8 cellular contexts compared by ENCODE assay signal in genomic region chr6:125099211-125100017, GRCh38. TPM values are rescaled to one million over a fixed set of nuclear protein-coding genes. Genes with fewer than 3 reads are reported as not detected.
DNase-seq lines count a peak whose midpoint lies in the region; ATAC-seq and TF ChIP-seq lines count a peak whose summit lies in the region.

No MANE protein-coding gene starts in this region.

- no peak for TF ChIP-seq POLR2A in gastroesophageal sphincter (IDR thresholded peaks at IDR 0.05)

- peak overlapping the region in 3 of 4 donors; percentile 12 to 69 (median 45) for H3K27ac ChIP-seq in gastroesophageal sphincter
- H3K27ac ChIP-seq in neural cell (ENCODE audit: low read length), result no peak overlapping the region
- no peak overlapping the region for H3K27ac ChIP-seq in urinary bladder (ENCODE audit: low read depth)

- no peak for TF ChIP-seq EP300 in gastroesophageal sphincter (IDR thresholded peaks at IDR 0.05)
- no peak for TF ChIP-seq EP300 in neural cell (conservative IDR thresholded peaks at IDR 0.05; ENCODE audit: poor library complexity, severe bottlenecking)

- 2 to 11% methylated on average over 4 to 9 of the region's 48 CpGs for WGBS in gastroesophageal sphincter (ENCODE audit: low coverage in 1 of 2), 2 donors
- WGBS in urinary bladder, result 2% methylated on average over 48 of the region's 48 CpGs

- H3K4me1 ChIP-seq in gastroesophageal sphincter (peaks cover 0 to 39% (median 3%) of the 10 kb centered on the region in 3 donors), urinary bladder (ENCODE audit: insufficient read depth) (no peaks in the 10 kb centered on the region)

- TF ChIP-seq RAD21 in neural cell (conservative IDR thresholded peaks at IDR 0.05), result no peak

- H3K9me3 Mint-ChIP-seq in activated naive CD4-positive, alpha-beta T cell treated with anti-CD3 and anti-CD28 coated beads for 36 hours, result no peaks in the 10 kb centered on the region

- no peak overlapping the region for H3K4me2 ChIP-seq in neural cell (ENCODE audit: low read length)

- intact Hi-C loops in activated naive CD4-positive, alpha-beta T cell treated with anti-CD3 and anti-CD28 coated beads for 36 hours (cut with micrococcal nuclease), result no loop called here

- H4K20me1 ChIP-seq in neural cell (ENCODE audit: insufficient read depth), result no peaks in the 10 kb centered on the region

- no peaks in the 10 kb centered on the region for H3K36me3 Mint-ChIP-seq in activated naive CD4-positive, alpha-beta T cell treated with anti-CD3 and anti-CD28 coated beads for 36 hours (ENCODE audit: low read depth)

- H3K36me3 ChIP-seq in gastroesophageal sphincter (no peaks in the 10 kb centered on the region), neural cell (ENCODE audit: insufficient read depth, low read length) (no peaks in the 10 kb centered on the region), urinary bladder (ENCODE audit: insufficient read depth) (no peaks in the 10 kb centered on the region)

- TF ChIP-seq CTCF in GM10248 (IDR thresholded peaks at IDR 0.05; ENCODE audit: control extremely low read depth, extremely low read depth, low read depth, missing control alignments) (no peak), gastroesophageal sphincter (IDR thresholded peaks at IDR 0.05) (peak in 1 of 4 experiments; percentile 35), neural cell (IDR thresholded peaks at IDR 0.05; ENCODE audit: poor library complexity, severe bottlenecking) (no peak)

- H3K4me1 Mint-ChIP-seq in activated naive CD4-positive, alpha-beta T cell treated with anti-CD3 and anti-CD28 coated beads for 36 hours (ENCODE audit: low read depth), result peaks cover 10% of the 10 kb centered on the region

- peak; percentile 19 for DNase-seq in GM10248 (ENCODE audit: extremely low spot score)
- peak; percentile 60 for DNase-seq in NCI-H2171 (lab: John Stamatoyannopoulos, UW)
- DNase-seq in activated naive CD4-positive, alpha-beta T cell treated with anti-CD3 and anti-CD28 coated beads for 36 hours, result peak; percentile 48
- DNase-seq in effector CD4-positive, alpha-beta T cell, result no peak

- no peaks in the 10 kb centered on the region for H3F3A ChIP-seq in neural cell (ENCODE audit: insufficient read depth, low read length, poor library complexity, severe bottlenecking)

- H3K9ac ChIP-seq in neural cell (ENCODE audit: low read length), result peak overlapping the region; percentile 61

- H3K9me3 ChIP-seq in gastroesophageal sphincter (no peaks in the 10 kb centered on the region), neural cell (ENCODE audit: low read length) (no peaks in the 10 kb centered on the region)

- CTCF ChIA-PET in GM10248 (lab: Yijun Ruan, JAX), result interaction anchor here (4.3 kb wide), 1 partner anchor 14 kb away, joined by 19 read pairs; no protein-coding TSS in a partner anchor
- CTCF ChIA-PET in activated naive CD4-positive, alpha-beta T cell treated with anti-CD3 and anti-CD28 coated beads for 36 hours (lab: Charles Lee), result interaction anchor here (0.6 to 1.6 kb wide), 2 partner anchors 14 to 15 kb away, joined by 3 to 5 read pairs; no protein-coding TSS in a partner anchor

- no peaks in the 10 kb centered on the region for H3K27me3 ChIP-seq in gastroesophageal sphincter
- H3K27me3 ChIP-seq in neural cell (ENCODE audit: insufficient read depth, low read depth, low read length), result no peaks in the 10 kb centered on the region

- H3K4me3 Mint-ChIP-seq in activated naive CD4-positive, alpha-beta T cell treated with anti-CD3 and anti-CD28 coated beads for 36 hours, result peak overlapping the region; percentile 60

- H3K4me3 ChIP-seq in gastroesophageal sphincter (peak overlapping the region; percentile 39 to 61), neural cell (ENCODE audit: low read length) (peak overlapping the region; percentile 70), urinary bladder (ENCODE audit: low read depth, low read length) (peak overlapping the region; percentile 31)

- H2AFZ ChIP-seq in neural cell (ENCODE audit: low read depth, low read length), result peak overlapping the region; percentile 27

- ATAC-seq in HG02678 (IDR thresholded peaks at IDR 0.05; ENCODE audit: unreplicated experiment) (peak; percentile 72), gastroesophageal sphincter (peak; percentile 81)

- H3K9me2 ChIP-seq in neural cell (ENCODE audit: insufficient read depth, low read length), result no peaks in the 10 kb centered on the region

- POLR2A ChIA-PET in GM10248 (lab: Yijun Ruan, JAX), result no interaction called here

- no peaks in the 10 kb centered on the region for H3K79me2 ChIP-seq in neural cell (replicated peaks; ENCODE audit: insufficient read depth, low read length)

- H3K27me3 Mint-ChIP-seq in activated naive CD4-positive, alpha-beta T cell treated with anti-CD3 and anti-CD28 coated beads for 36 hours (ENCODE audit: low read depth), result peaks cover 6% of the 10 kb centered on the region

- H3K27ac Mint-ChIP-seq in activated naive CD4-positive, alpha-beta T cell treated with anti-CD3 and anti-CD28 coated beads for 36 hours, result no peak overlapping the region

TF ChIP-seq in neural cell, 6 proteins besides CTCF, POLR2A, EP300 and RAD21:
- no peak for TF ChIP-seq MXI1 (conservative IDR thresholded peaks at IDR 0.05; ENCODE audit: poor library complexity, severe bottlenecking)

RNA-seq across cellular contexts. Expression of gene TPD52L1, which starts 54.2 kb away (rescaled TPM):
- total RNA-seq in activated naive CD4-positive, alpha-beta T cell treated with anti-CD3 and anti-CD28 coated beads for 36 hours, result 1 to 10 TPM; 5.6 to 5.7 TPM
- 10 to 100 TPM; 11.2 to 59.7 (median 20.2) TPM for total RNA-seq in gastroesophageal sphincter
- 8.9 and 9.2 TPM in 2 replicates for polyA plus RNA-seq in neural cell
- 3.9 and 7.1 TPM in 2 replicates for polyA minus RNA-seq in neural cell
- 23.6 TPM for total RNA-seq in urinary bladder
- 160 TPM for polyA plus RNA-seq in urinary bladder

Comparison
In these comparisons a context has a peak if more than half of its experiments do, and no peak if none do; other contexts are left out.
1. H3K27ac ChIP-seq: peak in gastroesophageal sphincter (3 of 4); none in neural cell (single experiment) and urinary bladder (single experiment).
2. Peak in every context shown above with its lines, with median percentiles within 50 percentile points of each other: H3K4me3 ChIP-seq.